In genomic region chr4:171621646-171622045, GRCh38 we compare ENCODE assay signal across 16 cellular contexts.
A peak's percentile ranks its signal among the peaks of the same experiment; 100 is the strongest.
DNase-seq lines count a peak whose midpoint lies in the region; ATAC-seq and TF ChIP-seq lines count a peak whose summit lies in the region.
"Had no signal": no experiment of that assay in that cellular context is flagged by ENCODE, and none has a peak within 500 bp of the region (broad histone marks: within the 10 kb centered on the region; RNA-seq: fewer than 3 reads in every experiment).

No MANE protein-coding gene starts in this region.

- no peaks in the 10 kb centered on the region for H3K79me2 ChIP-seq in mammary epithelial cell (ENCODE audit: insufficient read depth, low read length)

- peak; percentile 68 for ATAC-seq in HG02623 (IDR thresholded peaks at IDR 0.05; ENCODE audit: unreplicated experiment)
- ATAC-seq in stimulated activated naive B cell treated with anti-CD40 and anti-IgM and Interleukin-4, amounts not matched to agents 10 μg/mL and 1 μg/mL and 100 μg/mL, for 72 hours (replicated peaks) = peak; percentile 54 to 61
- ATAC-seq in stimulated activated effector memory CD8-positive, alpha-beta T cell treated with anti-CD3 and anti-CD28 coated beads, Interleukin-12 subunit alpha, Interleukin-12 subunit beta, amount 100 ng/mL, for 72 hours = no peak
- ATAC-seq: lower lobe of right lung, sciatic nerve had no signal

- dilution Hi-C loops in mammary epithelial cell (cut with HindIII; ENCODE audit: low sequenced_read_pairs) = no loop called here

- H3K4me3 ChIP-seq in mammary epithelial cell (replicated peaks in 1 of 3; ENCODE audit: insufficient read depth in 1 of 3, low read depth in 2 of 3, low read length in 3 of 3) (no peak overlapping the region), breast epithelium (no peak overlapping the region)
- H3K4me3 ChIP-seq: lower lobe of right lung had no signal

- H3K27me3 ChIP-seq in mammary epithelial cell (ENCODE audit: insufficient read depth, low read length) (no peaks in the 10 kb centered on the region), breast epithelium (no peaks in the 10 kb centered on the region)

- no peaks in the 10 kb centered on the region for H3K36me3 ChIP-seq in mammary epithelial cell (ENCODE audit: insufficient read depth, low read length)
- no peaks in the 10 kb centered on the region for H3K36me3 ChIP-seq in breast epithelium
- H3K36me3 ChIP-seq: lower lobe of right lung had no signal

- no peak overlapping the region for H3K4me2 ChIP-seq in mammary epithelial cell (ENCODE audit: insufficient read depth, low read depth, low read length)

- DNase-seq in mammary epithelial cell (no peak), breast epithelium (ENCODE audit: low spot score in 2 of 2) (no peak), Kasumi-1 (lab: John Stamatoyannopoulos, UW) (peak; percentile 50 to 63), NCI-H1436 (lab: John Stamatoyannopoulos, UW) (no peak), putamen (ENCODE audit: low spot score) (no peak)
- DNase-seq in stimulated activated naive B cell treated with anti-CD40 and anti-IgM and Interleukin-4, amounts not matched to agents 10 μg/mL and 1 μg/mL and 100 μg/mL, for 72 hours = no peak
- no peak for DNase-seq in stimulated activated effector memory CD8-positive, alpha-beta T cell treated with anti-CD3 and anti-CD28 coated beads, Interleukin-12 subunit alpha, Interleukin-12 subunit beta, amount 100 ng/mL, for 72 hours (ENCODE audit: low spot score in 2 of 2)
- DNase-seq: activated CD4-positive, alpha-beta memory T cell treated with anti-CD3 and anti-CD28 coated beads for 36 hours; foreskin fibroblast; lower lobe of right lung; NCI-H1417 treated with DMSO at 0.1 percent for 48 hours; stimulated activated CD4-positive, alpha-beta T cell treated with anti-CD3 and anti-CD28 coated beads, Interleukin-2, amount 100 ng/mL, for 24 hours had no signal

- H4K20me1 ChIP-seq in mammary epithelial cell (ENCODE audit: insufficient read depth, low read length) = no peaks in the 10 kb centered on the region

- H3K9ac ChIP-seq in mammary epithelial cell (ENCODE audit: insufficient read depth, low read length) = no peak overlapping the region

- no peaks in the 10 kb centered on the region for H3K9me3 ChIP-seq in mammary epithelial cell (replicated peaks; ENCODE audit: insufficient read depth, low read length)
- H3K9me3 ChIP-seq in breast epithelium = no peaks in the 10 kb centered on the region
- H3K9me3 ChIP-seq: lower lobe of right lung had no signal

- TF ChIP-seq CTCF in mammary epithelial cell (conservative IDR thresholded peaks at IDR 0.05 in 1 of 2, IDR thresholded peaks at IDR 0.05 in 1 of 2; ENCODE audit: extremely low read depth in 1 of 2, insufficient read depth in 1 of 2, low read depth in 1 of 2, low read length in 2 of 2) = no peak
- TF ChIP-seq CTCF in breast epithelium (IDR thresholded peaks at IDR 0.05) = no peak

- peaks cover 0 to 2% of the 10 kb centered on the region in 2 donors for H3K36me3 Mint-ChIP-seq in stimulated activated naive B cell treated with anti-CD40 and anti-IgM and Interleukin-4, amounts not matched to agents 10 μg/mL and 1 μg/mL and 100 μg/mL, for 72 hours
- no peaks in the 10 kb centered on the region for H3K36me3 Mint-ChIP-seq in stimulated activated effector memory CD8-positive, alpha-beta T cell treated with anti-CD3 and anti-CD28 coated beads, Interleukin-12 subunit alpha, Interleukin-12 subunit beta, amount 100 ng/mL, for 72 hours
- H3K36me3 Mint-ChIP-seq: activated CD4-positive, alpha-beta memory T cell treated with anti-CD3 and anti-CD28 coated beads for 36 hours had no signal

- CTCF ChIA-PET in mammary epithelial cell (lab: Charles Lee; ENCODE audit: low non-redundant PET) = no interaction called here

- peaks cover 8% of the 10 kb centered on the region in 2 donors for H3K9me3 Mint-ChIP-seq in stimulated activated naive B cell treated with anti-CD40 and anti-IgM and Interleukin-4, amounts not matched to agents 10 μg/mL and 1 μg/mL and 100 μg/mL, for 72 hours
- peaks cover 14% of the 10 kb centered on the region for H3K9me3 Mint-ChIP-seq in stimulated activated effector memory CD8-positive, alpha-beta T cell treated with anti-CD3 and anti-CD28 coated beads, Interleukin-12 subunit alpha, Interleukin-12 subunit beta, amount 100 ng/mL, for 72 hours
- H3K9me3 Mint-ChIP-seq: activated T-helper 1 cell treated with anti-CD3 and anti-CD28 coated beads, Interleukin-12 subunit alpha, Interleukin-12 subunit beta, Interleukin-2, Interleukin-4 antibody, amounts not matched to agents 30 ng/mL and 10 ng/mL and 1 ng/mL, durations not matched to agents 14 hours and 24 hours and 36 hours had no signal

- H3K4me1 ChIP-seq in mammary epithelial cell (ENCODE audit: insufficient read depth, low read length) (peaks cover 5% of the 10 kb centered on the region), breast epithelium (no peaks in the 10 kb centered on the region)
- H3K4me1 ChIP-seq: lower lobe of right lung had no signal

- peaks cover 13 to 14% of the 10 kb centered on the region in 2 donors for H3K4me1 Mint-ChIP-seq in stimulated activated naive B cell treated with anti-CD40 and anti-IgM and Interleukin-4, amounts not matched to agents 10 μg/mL and 1 μg/mL and 100 μg/mL, for 72 hours
- no peaks in the 10 kb centered on the region for H3K4me1 Mint-ChIP-seq in stimulated activated effector memory CD8-positive, alpha-beta T cell treated with anti-CD3 and anti-CD28 coated beads, Interleukin-12 subunit alpha, Interleukin-12 subunit beta, amount 100 ng/mL, for 72 hours
- H3K4me1 Mint-ChIP-seq: neural crest cell had no signal

- BruUV-seq in mammary epithelial cell (replicated peaks; lab: Mats Ljungman, UMichigan) = no TSS peak

- peak overlapping the region; percentile 21 for H2AFZ ChIP-seq in mammary epithelial cell (ENCODE audit: low read depth, low read length)

- H3K27me3 Mint-ChIP-seq in stimulated activated naive B cell treated with anti-CD40 and anti-IgM and Interleukin-4, amounts not matched to agents 10 μg/mL and 1 μg/mL and 100 μg/mL, for 72 hours = no peaks in the 10 kb centered on the region
- H3K27me3 Mint-ChIP-seq: activated CD4-positive, alpha-beta memory T cell treated with anti-CD3 and anti-CD28 coated beads for 36 hours had no signal

- intact Hi-C loops in mammary epithelial cell (cut with micrococcal nuclease) (no loop called here), breast epithelium (cut with DNase I; ENCODE audit: low total_unique reads) (no loop called here)

- H3K4me3 Mint-ChIP-seq in stimulated activated naive B cell treated with anti-CD40 and anti-IgM and Interleukin-4, amounts not matched to agents 10 μg/mL and 1 μg/mL and 100 μg/mL, for 72 hours = no peak overlapping the region
- no peak overlapping the region for H3K4me3 Mint-ChIP-seq in stimulated activated effector memory CD8-positive, alpha-beta T cell treated with anti-CD3 and anti-CD28 coated beads, Interleukin-12 subunit alpha, Interleukin-12 subunit beta, amount 100 ng/mL, for 72 hours
- H3K4me3 Mint-ChIP-seq: activated CD4-positive, alpha-beta memory T cell treated with anti-CD3 and anti-CD28 coated beads for 36 hours; activated T-helper 1 cell treated with anti-CD3 and anti-CD28 coated beads, Interleukin-12 subunit alpha, Interleukin-12 subunit beta, Interleukin-2, Interleukin-4 antibody, amounts not matched to agents 30 ng/mL and 10 ng/mL and 1 ng/mL, durations not matched to agents 14 hours and 24 hours and 36 hours; neural crest cell had no signal

- TF ChIP-seq POLR2A in breast epithelium (IDR thresholded peaks at IDR 0.05) = no peak

- H3K27ac Mint-ChIP-seq in stimulated activated naive B cell treated with anti-CD40 and anti-IgM and Interleukin-4, amounts not matched to agents 10 μg/mL and 1 μg/mL and 100 μg/mL, for 72 hours = peak overlapping the region; percentile 0
- H3K27ac Mint-ChIP-seq in stimulated activated effector memory CD8-positive, alpha-beta T cell treated with anti-CD3 and anti-CD28 coated beads, Interleukin-12 subunit alpha, Interleukin-12 subunit beta, amount 100 ng/mL, for 72 hours = no peak overlapping the region
- H3K27ac Mint-ChIP-seq: activated CD4-positive, alpha-beta memory T cell treated with anti-CD3 and anti-CD28 coated beads for 36 hours; activated T-helper 1 cell treated with anti-CD3 and anti-CD28 coated beads, Interleukin-12 subunit alpha, Interleukin-12 subunit beta, Interleukin-2, Interleukin-4 antibody, amounts not matched to agents 30 ng/mL and 10 ng/mL and 1 ng/mL, durations not matched to agents 14 hours and 24 hours and 36 hours had no signal

- H3K27ac ChIP-seq in mammary epithelial cell (ENCODE audit: insufficient read depth, low read depth, low read length) = no peak overlapping the region
- H3K27ac ChIP-seq in breast epithelium = no peak overlapping the region
- H3K27ac ChIP-seq: lower lobe of right lung had no signal

- in situ Hi-C loops in mammary epithelial cell (cut with MboI; ENCODE audit: low sequenced_read_pairs in 2 of 2) = no loop called here

Comparison
In these comparisons a context has a peak if more than half of its experiments do, and no peak if none do; other contexts are left out.
1. DNase-seq: peak in Kasumi-1 (2 of 2); none in mammary epithelial cell (single experiment), breast epithelium (0 of 2), stimulated activated naive B cell treated with anti-CD40 and anti-IgM and Interleukin-4, amounts not matched to agents 10 μg/mL and 1 μg/mL and 100 μg/mL, for 72 hours (single experiment), NCI-H1436 (single experiment), putamen (single experiment) and stimulated activated effector memory CD8-positive, alpha-beta T cell treated with anti-CD3 and anti-CD28 coated beads, Interleukin-12 subunit alpha, Interleukin-12 subunit beta, amount 100 ng/mL, for 72 hours (0 of 2).